16 cellular contexts compared by ENCODE assay signal in genomic region chr12:95083471-95083870, GRCh38. TPM values are rescaled to one million over a fixed set of nuclear protein-coding genes. Genes with fewer than 3 reads are reported as not detected.
DNase-seq lines count a peak whose midpoint lies in the region; ATAC-seq and TF ChIP-seq lines count a peak whose summit lies in the region.
"Had no signal": no experiment of that assay in that cellular context is flagged by ENCODE, and none has a peak within 500 bp of the region (broad histone marks: within the 10 kb centered on the region; RNA-seq: fewer than 3 reads in every experiment).

No MANE protein-coding gene starts in this region.

- H3K27ac ChIP-seq in heart left ventricle = peak overlapping the region in 8 of 12 donors; percentile 22 to 71 (median 50)
- H3K27ac ChIP-seq in gastroesophageal sphincter = peak overlapping the region; percentile 66 to 93 (median 79)
- H3K27ac ChIP-seq in osteoblast (ENCODE audit: low read depth, low read length) = peak overlapping the region; percentile 1
- peak overlapping the region; percentile 28 for H3K27ac ChIP-seq in vagina
- H3K27ac ChIP-seq in tibial nerve = peak overlapping the region in 2 of 4 donors; percentile 46 to 60
- H3K27ac ChIP-seq: HL-60 had no signal

- H3K27me3 ChIP-seq in heart left ventricle = no peaks in the 10 kb centered on the region
- no peaks in the 10 kb centered on the region for H3K27me3 ChIP-seq in gastroesophageal sphincter
- H3K27me3 ChIP-seq in osteoblast (ENCODE audit: insufficient read depth, low read length) = no peaks in the 10 kb centered on the region
- no peaks in the 10 kb centered on the region for H3K27me3 ChIP-seq in vagina
- no peaks in the 10 kb centered on the region for H3K27me3 ChIP-seq in tibial nerve
- H3K27me3 ChIP-seq: pancreas, Peyer's patch had no signal

- peak overlapping the region; percentile 21 for H3K4me2 ChIP-seq in osteoblast (ENCODE audit: insufficient read depth, low read length)

- H4K20me1 ChIP-seq in osteoblast (ENCODE audit: insufficient read depth, low read length) = no peaks in the 10 kb centered on the region

- H3K4me3 ChIP-seq in heart left ventricle (no peak overlapping the region), gastroesophageal sphincter (no peak overlapping the region), osteoblast (ENCODE audit: insufficient read depth, low read length) (no peak overlapping the region), vagina (no peak overlapping the region), tibial nerve (no peak overlapping the region)
- H3K4me3 ChIP-seq: GM12878, lung, pancreas, Peyer's patch had no signal

- ATAC-seq in heart left ventricle (no peak), Right ventricle myocardium inferior (no peak), gastroesophageal sphincter (peak; percentile 80), HG02763 (IDR thresholded peaks at IDR 0.05; ENCODE audit: unreplicated experiment) (no peak)
- ATAC-seq: GM12878 had no signal

- no peak for TF ChIP-seq EP300 in gastroesophageal sphincter (IDR thresholded peaks at IDR 0.05)
- TF ChIP-seq EP300 in tibial nerve (IDR thresholded peaks at IDR 0.05) = no peak

- no peak for TF ChIP-seq CTCF in heart left ventricle (IDR thresholded peaks at IDR 0.05)
- TF ChIP-seq CTCF in gastroesophageal sphincter (IDR thresholded peaks at IDR 0.05) = no peak
- no peak for TF ChIP-seq CTCF in osteoblast (IDR thresholded peaks at IDR 0.05; ENCODE audit: extremely low read depth, low read depth, low read length)
- TF ChIP-seq CTCF in vagina (IDR thresholded peaks at IDR 0.05) = no peak
- TF ChIP-seq CTCF in tibial nerve (IDR thresholded peaks at IDR 0.05) = no peak

- H3K9me3 ChIP-seq in heart left ventricle = no peaks in the 10 kb centered on the region
- H3K9me3 ChIP-seq in gastroesophageal sphincter = no peaks in the 10 kb centered on the region
- no peaks in the 10 kb centered on the region for H3K9me3 ChIP-seq in osteoblast (ENCODE audit: low read depth, low read length)
- H3K9me3 ChIP-seq in vagina = no peaks in the 10 kb centered on the region
- no peaks in the 10 kb centered on the region for H3K9me3 ChIP-seq in tibial nerve
- H3K9me3 ChIP-seq: pancreas, Peyer's patch had no signal

- intact Hi-C loops in heart left ventricle (cut with DNase I) (no loop called here), Right ventricle myocardium inferior (cut with DNase I) (no loop called here), vagina (cut with DNase I) (no loop called here)

- peaks cover 0 to 6% (median 0%) of the 10 kb centered on the region in 9 donors for H3K36me3 ChIP-seq in heart left ventricle
- peaks cover 0 to 5% of the 10 kb centered on the region in 2 donors for H3K36me3 ChIP-seq in gastroesophageal sphincter
- no peaks in the 10 kb centered on the region for H3K36me3 ChIP-seq in osteoblast (ENCODE audit: insufficient read depth, low read length)
- H3K36me3 ChIP-seq in vagina = no peaks in the 10 kb centered on the region
- no peaks in the 10 kb centered on the region for H3K36me3 ChIP-seq in tibial nerve
- H3K36me3 ChIP-seq: pancreas, Peyer's patch had no signal

- H2AFZ ChIP-seq in osteoblast (ENCODE audit: low read length) = no peak overlapping the region

- TF ChIP-seq POLR2A in heart left ventricle (IDR thresholded peaks at IDR 0.05) (no peak), gastroesophageal sphincter (IDR thresholded peaks at IDR 0.05) (no peak), vagina (IDR thresholded peaks at IDR 0.05) (no peak), tibial nerve (IDR thresholded peaks at IDR 0.05) (no peak)

- no peaks in the 10 kb centered on the region for H3K79me2 ChIP-seq in osteoblast (ENCODE audit: insufficient read depth, low read length)

- peaks cover 0 to 22% (median 14%) of the 10 kb centered on the region in 12 donors for H3K4me1 ChIP-seq in heart left ventricle
- peaks cover 6 to 39% (median 7%) of the 10 kb centered on the region in 3 donors for H3K4me1 ChIP-seq in gastroesophageal sphincter
- H3K4me1 ChIP-seq in osteoblast (ENCODE audit: insufficient read depth, low read length) = peaks cover 11% of the 10 kb centered on the region
- peaks cover 21% of the 10 kb centered on the region for H3K4me1 ChIP-seq in vagina
- H3K4me1 ChIP-seq in tibial nerve = peaks cover 0 to 21% (median 9%) of the 10 kb centered on the region in 4 donors
- H3K4me1 ChIP-seq: Peyer's patch had no signal

- no peak for DNase-seq in heart left ventricle
- no peak for DNase-seq in Right ventricle myocardium inferior (ENCODE audit: missing footprints)
- no peak for DNase-seq in osteoblast (ENCODE audit: insufficient read length, low spot score, missing footprints)
- no peak for DNase-seq in vagina (ENCODE audit: extremely low spot score in 2 of 2)
- no peak for DNase-seq in SHP77 treated with DMSO at 0.1 percent for 48 hours (lab: John Stamatoyannopoulos, UW)
- no peak for DNase-seq in tibial nerve (ENCODE audit: low spot score in 2 of 2)
- DNase-seq: activated CD8-positive, alpha-beta memory T cell treated with anti-CD3 and anti-CD28 coated beads, Interleukin-2, amount 50 U/mL, for 48 hours; CD4-positive, alpha-beta T cell; NCI-H1436 treated with DMSO at 0.1 percent for 48 hours; pancreas; Peyer's patch had no signal

RNA-seq across cellular contexts. Expression of gene NR2C1, which starts 10.1 kb away (rescaled TPM):
- total RNA-seq in heart left ventricle = 10 to 100 TPM; 28.1 to 43.7 (median 34.5) TPM
- 10 to 100 TPM; 11.0 to 45.6 TPM for polyA plus RNA-seq in heart left ventricle
- 35.0 TPM for total RNA-seq in Right ventricle myocardium inferior
- 10 to 100 TPM; 29.0 to 70.8 (median 45.1) TPM for total RNA-seq in gastroesophageal sphincter
- total RNA-seq in osteoblast = 22.1 and 23.9 TPM in 2 replicates
- total RNA-seq in vagina = 49.4 TPM
- 10 to 100 TPM; 64.5 to 93.5 (median 75.2) TPM for total RNA-seq in tibial nerve
